In genomic region chr10:71957546-71958275, GRCh38 we compare ENCODE assay signal across 23 cellular contexts. TPM values are rescaled to one million over a fixed set of nuclear protein-coding genes. Genes with fewer than 3 reads are reported as not detected.
A peak's percentile ranks its signal among the peaks of the same experiment; 100 is the strongest.
DNase-seq lines count a peak whose midpoint lies in the region; ATAC-seq, FAIRE-seq and TF ChIP-seq lines count a peak whose summit lies in the region.
"Had no signal": no experiment of that assay in that cellular context is flagged by ENCODE, and none has a peak within 500 bp of the region (broad histone marks: within the 10 kb centered on the region; RNA-seq: fewer than 3 reads in every experiment).

No MANE protein-coding gene starts in this region.

- H3K27me3 Mint-ChIP-seq in naive thymus-derived CD4-positive, alpha-beta T cell = peaks cover 11 to 49% (median 13%) of the 10 kb centered on the region in 5 donors

- no peak overlapping the region for H3K4me2 ChIP-seq in endothelial cell of umbilical vein (ENCODE audit: insufficient read depth, low read length)

- H2AFZ ChIP-seq in endothelial cell of umbilical vein (ENCODE audit: low read depth, low read length) = no peak overlapping the region
- H2AFZ ChIP-seq: parathyroid adenoma had no signal

- H3K36me3 ChIP-seq in endothelial cell of umbilical vein (ENCODE audit: control insufficient read depth in 2 of 2, extremely low read depth in 1 of 2, insufficient read depth in 2 of 2, low read length in 2 of 2) = no peaks in the 10 kb centered on the region
- no peaks in the 10 kb centered on the region for H3K36me3 ChIP-seq in naive thymus-derived CD4-positive, alpha-beta T cell (ENCODE audit: control insufficient read depth in 2 of 3, insufficient read depth in 3 of 3, low read length in 3 of 3)
- H3K36me3 ChIP-seq: Peyer's patch had no signal

- no peaks in the 10 kb centered on the region for H3K9me3 ChIP-seq in endothelial cell of umbilical vein (replicated peaks; ENCODE audit: control insufficient read depth, insufficient read depth, low read length)
- peaks cover 0 to 7% (median 4%) of the 10 kb centered on the region in 3 experiments for H3K9me3 ChIP-seq in naive thymus-derived CD4-positive, alpha-beta T cell (ENCODE audit: control insufficient read depth in 2 of 3, low read length in 3 of 3)

- H4K20me1 ChIP-seq in endothelial cell of umbilical vein (replicated peaks; ENCODE audit: control insufficient read depth, extremely low read depth, insufficient read depth, low read length) = no peaks in the 10 kb centered on the region

- TF ChIP-seq CTCF in endothelial cell of umbilical vein (IDR thresholded peaks at IDR 0.05; ENCODE audit: extremely low read depth in 1 of 2, insufficient read depth in 1 of 2, low read depth in 1 of 2, low read length in 2 of 2) = no peak

- CTCF ChIA-PET in endothelial cell of umbilical vein (lab: Charles Lee) = interaction anchor here (0.9 to 7.2 kb wide), 12 partner anchors 11 to 370 kb away, joined by 3 to 142 read pairs (median 4); no protein-coding TSS in a partner anchor
- CTCF ChIA-PET in naive thymus-derived CD4-positive, alpha-beta T cell (lab: Charles Lee) = interaction anchor here (1.2 kb wide), 1 partner anchor 24 kb away, joined by 3 read pairs; no protein-coding TSS in a partner anchor

- H3K4me1 ChIP-seq in endothelial cell of umbilical vein (ENCODE audit: control insufficient read depth, extremely low read depth, insufficient read depth, low read length) = peaks cover 12% of the 10 kb centered on the region
- H3K4me1 ChIP-seq in naive thymus-derived CD4-positive, alpha-beta T cell (ENCODE audit: control insufficient read depth in 2 of 2, insufficient read depth in 2 of 2, low read length in 2 of 2) = no peaks in the 10 kb centered on the region
- H3K4me1 ChIP-seq: parathyroid adenoma, Peyer's patch had no signal

- FAIRE-seq in endothelial cell of umbilical vein (lab: Jason Lieb, UNC) = peak; percentile 38
- FAIRE-seq: GM18507, HTR-8/SVneo, islet of Langerhans had no signal

- H3K27ac Mint-ChIP-seq in naive thymus-derived CD4-positive, alpha-beta T cell = no peak overlapping the region
- H3K27ac Mint-ChIP-seq: activated naive CD4-positive, alpha-beta T cell treated with anti-CD3 and anti-CD28 coated beads, Interleukin-2, amount 10 ng/mL, durations not matched to agents 7 days and 5 days; CD4-positive, CD25-positive, alpha-beta regulatory T cell; stimulated activated naive CD8-positive, alpha-beta T cell treated with anti-CD3 and anti-CD28 coated beads, Interleukin-15, Interleukin-2, amounts not matched to agents 100 ng/mL and 50 ng/mL, for 24 hours; T-cell; WTC11 had no signal

- peaks cover 0 to 19% (median 5%) of the 10 kb centered on the region in 11 donors for H3K9me3 Mint-ChIP-seq in naive thymus-derived CD4-positive, alpha-beta T cell

- no peak overlapping the region for H3K4me3 Mint-ChIP-seq in naive thymus-derived CD4-positive, alpha-beta T cell
- H3K4me3 Mint-ChIP-seq: activated naive CD4-positive, alpha-beta T cell treated with anti-CD3 and anti-CD28 coated beads, Interleukin-2, amount 10 ng/mL, durations not matched to agents 7 days and 5 days; CD4-positive, CD25-positive, alpha-beta regulatory T cell; stimulated activated naive CD8-positive, alpha-beta T cell treated with anti-CD3 and anti-CD28 coated beads, Interleukin-15, Interleukin-2, amounts not matched to agents 100 ng/mL and 50 ng/mL, for 24 hours; T-cell; WTC11 had no signal

- H3K4me3 ChIP-seq in endothelial cell of umbilical vein (replicated peaks in 1 of 3; ENCODE audit: insufficient read depth in 1 of 3, low read depth in 1 of 3, low read length in 3 of 3) = no peak overlapping the region
- H3K4me3 ChIP-seq in naive thymus-derived CD4-positive, alpha-beta T cell (ENCODE audit: low read length) = no peak overlapping the region
- H3K4me3 ChIP-seq: Peyer's patch had no signal

- intact Hi-C loops in endothelial cell of umbilical vein (cut with micrococcal nuclease) = no loop called here
- intact Hi-C loops in naive thymus-derived CD4-positive, alpha-beta T cell (cut with micrococcal nuclease) = loop anchor here in 1 of 2 donors (2.0 kb wide), 1 partner anchor 383 kb away; no protein-coding TSS in a partner anchor

- H3K4me1 Mint-ChIP-seq in naive thymus-derived CD4-positive, alpha-beta T cell = peaks cover 0 to 3% (median 0%) of the 10 kb centered on the region in 7 donors
- H3K4me1 Mint-ChIP-seq: activated naive CD4-positive, alpha-beta T cell treated with anti-CD3 and anti-CD28 coated beads, Interleukin-2, amount 10 ng/mL, durations not matched to agents 7 days and 5 days had no signal

- TF ChIP-seq POLR2A in endothelial cell of umbilical vein (IDR thresholded peaks at IDR 0.05; ENCODE audit: low read depth, low read length) = no peak

- no peak overlapping the region for H3K27ac ChIP-seq in endothelial cell of umbilical vein (ENCODE audit: insufficient read depth, low read depth, low read length)
- H3K27ac ChIP-seq in naive thymus-derived CD4-positive, alpha-beta T cell (ENCODE audit: low read depth, low read length) = no peak overlapping the region
- H3K27ac ChIP-seq: parathyroid adenoma, Peyer's patch had no signal

- DNase-seq in EH (ENCODE audit: low read depth) = peak; percentile 42
- peak; percentile 54 for DNase-seq in OCI-M1 (lab: John Stamatoyannopoulos, UW)
- DNase-seq in endothelial cell of umbilical vein (ENCODE audit: low read depth, low spot score) = no peak
- DNase-seq in pons (ENCODE audit: low spot score) = peak; percentile 43
- no peak for DNase-seq in globus pallidus (ENCODE audit: low spot score)
- no peak for DNase-seq in naive thymus-derived CD4-positive, alpha-beta T cell
- no peak for DNase-seq in T-helper 1 cell
- no peak for DNase-seq in GM19238 (ENCODE audit: insufficient read length, low spot score)
- DNase-seq: CD4-positive, CD25-positive, alpha-beta regulatory T cell; glutamatergic neuron; MM.1S; NCI-H2029; NCI-H524 treated with DMSO at 0.1 percent for 48 hours; Peyer's patch; stimulated activated CD4-positive, alpha-beta T cell treated with anti-CD3 and anti-CD28 coated beads, Interleukin-12 subunit alpha, Interleukin-12 subunit beta, amount 100 ng/mL, for 4 hours; T-cell had no signal

- H3K9me1 ChIP-seq in endothelial cell of umbilical vein (replicated peaks; ENCODE audit: control insufficient read depth, extremely low read depth, insufficient read depth, low read length) = no peaks in the 10 kb centered on the region

- H3K27me3 ChIP-seq in endothelial cell of umbilical vein (ENCODE audit: control insufficient read depth in 2 of 2, insufficient read depth in 2 of 2, low read length in 2 of 2) = peaks cover 4 to 6% of the 10 kb centered on the region in 2 experiments
- no peaks in the 10 kb centered on the region for H3K27me3 ChIP-seq in naive thymus-derived CD4-positive, alpha-beta T cell (ENCODE audit: control insufficient read depth in 2 of 2, insufficient read depth in 2 of 2, low read length in 2 of 2)
- H3K27me3 ChIP-seq: Peyer's patch had no signal

- H3K9ac ChIP-seq in endothelial cell of umbilical vein (replicated peaks; ENCODE audit: extremely low read depth, insufficient read depth, low read length) = no peak overlapping the region
- H3K9ac ChIP-seq: parathyroid adenoma had no signal

- H3K79me2 ChIP-seq in endothelial cell of umbilical vein (ENCODE audit: control insufficient read depth, insufficient read depth, low read length) = no peaks in the 10 kb centered on the region
- H3K79me2 ChIP-seq: parathyroid adenoma had no signal

- POLR2A ChIA-PET in endothelial cell of umbilical vein (lab: Charles Lee) = no interaction called here
- POLR2A ChIA-PET in naive thymus-derived CD4-positive, alpha-beta T cell (lab: Charles Lee) = no interaction called here

- ATAC-seq in naive thymus-derived CD4-positive, alpha-beta T cell = no peak
- ATAC-seq: T-cell, WTC11 had no signal

- peaks cover 0 to 6% (median 0%) of the 10 kb centered on the region in 5 donors for H3K36me3 Mint-ChIP-seq in naive thymus-derived CD4-positive, alpha-beta T cell
- H3K36me3 Mint-ChIP-seq: T-cell had no signal

- no TSS peak for BruUV-seq in endothelial cell of umbilical vein (replicated peaks; lab: Mats Ljungman, UMichigan)

- dilution Hi-C loops in endothelial cell of umbilical vein (cut with MboI; ENCODE audit: extremely low pct_ligation_motif_present, low sequenced_read_pairs) = no loop called here

TF ChIP-seq in endothelial cell of umbilical vein, 7 proteins besides CTCF, POLR2A, EP300 and RAD21:
- TF ChIP-seq JUN (IDR thresholded peaks at IDR 0.05; ENCODE audit: borderline replicate concordance, insufficient read depth, insufficient read length, low read depth) (no peak), FOS (IDR thresholded peaks at IDR 0.05; ENCODE audit: borderline replicate concordance, insufficient read depth, low read length) (no peak), POLR2AphosphoS5 (IDR thresholded peaks at IDR 0.05; ENCODE audit: insufficient read depth, low read depth, low read length) (no peak), GATA2 (IDR thresholded peaks at IDR 0.05; ENCODE audit: insufficient read depth, insufficient read length, low read depth, low read length) (no peak), MYC (IDR thresholded peaks at IDR 0.05; ENCODE audit: low read depth, low read length) (no peak), EZH2 (IDR thresholded peaks at IDR 0.05; ENCODE audit: borderline replicate concordance, low read depth, low read length, severe bottlenecking) (no peak), MAX (IDR thresholded peaks at IDR 0.05; ENCODE audit: insufficient read depth, insufficient read length) (no peak)

RNA-seq across cellular contexts. Expression of gene CHST3, which starts 6.5 kb away (rescaled TPM):
- total RNA-seq in endothelial cell of umbilical vein = 10.0 and 11.5 TPM in 2 replicates
- 5.5 and 6.0 TPM in 2 replicates for polyA plus RNA-seq in endothelial cell of umbilical vein
- 5.4 and 5.5 TPM in 2 replicates for polyA plus RNA-seq in endothelial cell of umbilical vein (2011; cell fraction: cytosol; rRNA removed)
- polyA plus RNA-seq in endothelial cell of umbilical vein (2011; cell fraction: nucleus; rRNA removed) = 4.6 TPM in 2 replicates
- 6.2 and 6.4 TPM in 2 replicates for polyA plus RNA-seq in endothelial cell of umbilical vein (2012)
- 11.7 and 12.7 TPM in 2 replicates for polyA minus RNA-seq in endothelial cell of umbilical vein
- polyA minus RNA-seq in endothelial cell of umbilical vein (2011; cell fraction: cytosol; rRNA and poly(A)+ RNA removed) = 10.8 TPM
- polyA minus RNA-seq in endothelial cell of umbilical vein (2011; cell fraction: nucleus; rRNA and poly(A)+ RNA removed) = 4.2 and 4.7 TPM in 2 replicates
- total RNA-seq in naive thymus-derived CD4-positive, alpha-beta T cell = under 1 TPM in 1 of 5 experiments, not detected in 4; 0.05 TPM
- polyA plus RNA-seq in naive thymus-derived CD4-positive, alpha-beta T cell = not detected
- total RNA-seq: CD4-positive, CD25-positive, alpha-beta regulatory T cell had no signal
- polyA plus RNA-seq: CD4-positive, CD25-positive, alpha-beta regulatory T cell had no signal

Comparison
In these comparisons a context has a peak if more than half of its experiments do, and no peak if none do; other contexts are left out.
1. DNase-seq: peak in EH (single experiment), OCI-M1 (single experiment) and pons (single experiment); none in endothelial cell of umbilical vein (single experiment), globus pallidus (single experiment), naive thymus-derived CD4-positive, alpha-beta T cell (0 of 9), T-helper 1 cell (0 of 5) and GM19238 (single experiment).
2. RNA of gene CHST3, which starts 6.5 kb away (total RNA-seq): 10.0 to 11.5 TPM in endothelial cell of umbilical vein; 0.05 TPM in naive thymus-derived CD4-positive, alpha-beta T cell; every median in the first group is over 10 times any median in the second.